ENCODE assay signal across 8 cellular contexts in genomic region chr20:1185781-1186334, GRCh38. TPM values are rescaled to one million over a fixed set of nuclear protein-coding genes. Genes with fewer than 3 reads are reported as not detected.
DNase-seq lines count a peak whose midpoint lies in the region; ATAC-seq and TF ChIP-seq lines count a peak whose summit lies in the region.

No MANE protein-coding gene starts in this region.

- H3K27me3 ChIP-seq in HUES64 (ENCODE audit: insufficient read depth, low read length) (peaks cover 45% of the 10 kb centered on the region), iPS-20b (ENCODE audit: insufficient read depth, low read length) (peaks cover 60% of the 10 kb centered on the region)

- H3K4me3 ChIP-seq in HUES64 (ENCODE audit: low read length) (peak overlapping the region; percentile 25), iPS-20b (ENCODE audit: low read length) (peak overlapping the region; percentile 60; the same call in 1 of the 2 replicates)

- POLR2A ChIA-PET in RWPE1 (lab: Yijun Ruan, JAX; ENCODE audit: low non-redundant PET): no interaction called here

- H3K36me3 ChIP-seq in HUES64 (ENCODE audit: insufficient read depth, low read length) (no peaks in the 10 kb centered on the region), iPS-20b (ENCODE audit: insufficient read depth, low read depth, low read length) (no peaks in the 10 kb centered on the region)

- 13% methylated on average over 20 of the region's 20 CpGs for WGBS in HUES64

- no peak overlapping the region for H3K9ac ChIP-seq in HUES64 (ENCODE audit: low read depth, low read length)
- H3K9ac ChIP-seq in iPS-20b (ENCODE audit: low read depth, low read length): no peak overlapping the region

- no peak for ATAC-seq in HG03159 (IDR thresholded peaks at IDR 0.05; ENCODE audit: unreplicated experiment)

- H3K9me3 ChIP-seq in HUES64 (ENCODE audit: insufficient read depth, low read depth, low read length) (no peaks in the 10 kb centered on the region), iPS-20b (ENCODE audit: insufficient read depth, low read depth, low read length) (no peaks in the 10 kb centered on the region)

- peak; percentile 87 for DNase-seq in D341Med (ENCODE audit: low spot score)
- peak; percentile 56 for DNase-seq in RWPE1 (ENCODE audit: low spot score)
- peak; percentile 36 for DNase-seq in amniotic epithelial cell (ENCODE audit: low read depth)
- DNase-seq in stimulated activated CD4-positive, alpha-beta T cell treated with anti-CD3 and anti-CD28 coated beads, Interleukin-2, amount 100 ng/mL, for 48 hours: peak; percentile 45 to 59
- no peak for DNase-seq in hepatic stellate cell (ENCODE audit: low spot score)

- H3K27ac ChIP-seq in HUES64 (ENCODE audit: low read depth, low read length) (no peak overlapping the region), RWPE1 (no peak overlapping the region), iPS-20b (ENCODE audit: low read length) (no peak overlapping the region)

- CTCF ChIA-PET in RWPE1 (lab: Yijun Ruan, JAX): interaction anchor here (0.6 to 1.4 kb wide), 2 partner anchors 10 to 77 kb away, joined by 5 to 6 read pairs; no protein-coding TSS in a partner anchor

- peaks cover 11% of the 10 kb centered on the region for H3K4me1 ChIP-seq in HUES64 (ENCODE audit: insufficient read depth, low read length)
- peaks cover 8% of the 10 kb centered on the region; the same call in 1 of the 2 replicates for H3K4me1 ChIP-seq in iPS-20b (ENCODE audit: insufficient read depth, low read length)

- TF ChIP-seq CTCF in RWPE1 (conservative IDR thresholded peaks at IDR 0.05; ENCODE audit: low read depth): peak; percentile 66

RNA-seq across cellular contexts. Expression of gene TMEM74B, which starts 1.1 kb away (rescaled TPM):
- polyA plus RNA-seq in HUES64 (2013, experiment 1 of 2): 3.6 TPM
- polyA plus RNA-seq in HUES64 (2013, experiment 2 of 2): 5.1 TPM

RNA-seq across cellular contexts. Expression of gene C20orf202, which starts 17.4 kb away (rescaled TPM):
- polyA plus RNA-seq in HUES64 (2013, experiment 1 of 2): not detected
- 0.25 TPM for polyA plus RNA-seq in HUES64 (2013, experiment 2 of 2)

RNA-seq across cellular contexts. Expression of gene RAD21L1, which starts 40.0 kb away (rescaled TPM):
- not detected for polyA plus RNA-seq in HUES64 (2013, experiment 1 of 2)
- polyA plus RNA-seq in HUES64 (2013, experiment 2 of 2): not detected
